18 cellular contexts compared by ENCODE assay signal in genomic region chr12:63440063-63440462, GRCh38.
DNase-seq lines count a peak whose midpoint lies in the region; ATAC-seq and TF ChIP-seq lines count a peak whose summit lies in the region.
"Had no signal": no experiment of that assay in that cellular context is flagged by ENCODE, and none has a peak within 500 bp of the region (broad histone marks: within the 10 kb centered on the region; RNA-seq: fewer than 3 reads in every experiment).

No MANE protein-coding gene starts in this region.

- CTCF ChIA-PET in HEK293T (lab: Yijun Ruan, JAX) = no interaction called here

- no peak for ATAC-seq in HG03175 (IDR thresholded peaks at IDR 0.05; ENCODE audit: unreplicated experiment)
- ATAC-seq: activated CD8-positive, alpha-beta memory T cell treated with anti-CD3 and anti-CD28 coated beads, Interleukin-2, amount 10 ng/mL, durations not matched to agents 7 days and 5 days; left lung had no signal

- DNase-seq in DMS53 treated with DMSO at 0.1 percent for 48 hours (lab: John Stamatoyannopoulos, UW; ENCODE audit: unreplicated experiment) (peak; percentile 74), NCI-H748 (lab: John Stamatoyannopoulos, UW; ENCODE audit: unreplicated experiment) (peak; percentile 34), iris pigment epithelial cell (ENCODE audit: low read depth) (peak; percentile 4), retina (peak; percentile 3), NCI-H226 (no peak), HEK293T (ENCODE audit: extremely low spot score) (no peak)
- DNase-seq: activated CD4-positive, alpha-beta T cell treated with anti-CD3 and anti-CD28 coated beads, Interleukin-2, amount 50 U/mL, for 1 hour; activated CD8-positive, alpha-beta memory T cell treated with anti-CD3 and anti-CD28 coated beads, Interleukin-2, amount 10 ng/mL, durations not matched to agents 7 days and 5 days; C1 segment of cervical spinal cord; dermis blood vessel endothelial cell; glutamatergic neuron; left lung; mesendoderm; NCI-H1105; NCI-H2081; stimulated activated CD4-positive, alpha-beta T cell treated with anti-CD3 and anti-CD28 coated beads, Interleukin-4, amount 100 ng/mL, for 24 hours; stimulated activated naive CD4-positive, alpha-beta T cell treated with Interleukin-2 at 50 U/mL for 16 hours had no signal

- POLR2A ChIA-PET in HEK293T (lab: Yijun Ruan, JAX) = no interaction called here

TF ChIP-seq in HEK293T, 16 proteins besides CTCF, POLR2A, EP300 and RAD21:
- no peak for TF ChIP-seq LEF1 (IDR thresholded peaks at IDR 0.05; ENCODE audit: borderline replicate concordance)
- no peak for TF ChIP-seq FOXA1 (IDR thresholded peaks at IDR 0.05)
- no peak for TF ChIP-seq ELF4 (IDR thresholded peaks at IDR 0.05)
- TF ChIP-seq PKNOX1 (IDR thresholded peaks at IDR 0.05) = no peak
TF ChIP-seq in HEK293T: peak in this region for 0.

Comparison
In these comparisons a context has a peak if more than half of its experiments do, and no peak if none do; other contexts are left out.
1. DNase-seq: peak in DMS53 treated with DMSO at 0.1 percent for 48 hours (single experiment), NCI-H748 (single experiment), iris pigment epithelial cell (single experiment) and retina (single experiment); none in NCI-H226 (single experiment) and HEK293T (single experiment).